Comparison of ENCODE assay signal across 9 cellular contexts in the genomic region with DNA sequence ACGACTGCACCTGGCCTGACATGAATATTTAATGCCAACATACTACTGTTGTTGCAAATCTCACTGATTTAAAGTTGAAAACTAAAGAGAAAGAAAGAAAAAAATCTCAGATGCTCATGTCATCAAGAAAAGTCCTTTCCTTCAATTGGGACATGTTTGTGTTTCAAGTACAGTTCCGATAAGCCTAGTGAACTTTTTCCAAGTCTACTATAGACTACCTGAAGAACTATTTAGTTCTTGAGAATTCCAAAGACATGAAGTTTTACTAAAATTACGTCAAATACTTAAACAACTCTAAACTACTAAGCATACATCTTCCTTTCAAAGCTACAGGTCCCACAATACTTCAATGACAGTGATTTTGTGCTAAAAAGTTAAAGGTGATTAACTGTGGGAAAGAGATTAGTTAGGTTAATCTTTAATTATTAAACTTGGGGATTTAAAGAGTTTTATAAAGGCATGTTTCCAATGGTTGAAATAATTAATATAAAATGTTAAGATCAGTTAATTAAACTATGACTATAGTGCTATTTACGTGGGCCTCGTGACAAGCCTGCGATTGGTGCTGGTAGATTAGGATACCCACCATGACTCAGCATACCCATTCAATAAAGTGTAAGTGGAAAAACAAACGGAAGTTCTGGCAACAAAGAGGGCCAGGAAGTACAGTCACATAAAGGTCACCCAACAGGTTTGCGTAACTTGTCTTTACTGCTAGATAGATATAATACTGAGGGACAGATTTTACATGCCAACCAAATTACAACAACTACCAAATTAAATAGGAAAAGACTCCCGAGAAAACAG. TPM values are rescaled to one million over a fixed set of nuclear protein-coding genes. Genes with fewer than 3 reads are reported as not detected.
DNase-seq lines count a peak whose midpoint lies in the region; ATAC-seq and TF ChIP-seq lines count a peak whose summit lies in the region.
"Had no signal": no experiment of that assay in that cellular context is flagged by ENCODE, and none has a peak within 500 bp of the region (broad histone marks: within the 10 kb centered on the region; RNA-seq: fewer than 3 reads in every experiment).

No MANE protein-coding gene starts in this region.

- ATAC-seq in naive thymus-derived CD4-positive, alpha-beta T cell = peak; percentile 40
- ATAC-seq in HG03159 (IDR thresholded peaks at IDR 0.05; ENCODE audit: unreplicated experiment) = no peak

- peaks cover 0 to 4% (median 0%) of the 10 kb centered on the region in 5 donors for H3K27me3 Mint-ChIP-seq in naive thymus-derived CD4-positive, alpha-beta T cell

- no peak overlapping the region for H3K4me3 ChIP-seq in colonic mucosa
- H3K4me3 ChIP-seq in naive thymus-derived CD4-positive, alpha-beta T cell (ENCODE audit: low read length) = no peak overlapping the region
- no peak overlapping the region for H3K4me3 ChIP-seq in OCI-LY7 (ENCODE audit: low read depth, low read length, poor library complexity, severe bottlenecking)

- TF ChIP-seq CTCF in colonic mucosa (IDR thresholded peaks at IDR 0.05) (no peak), OCI-LY7 (conservative IDR thresholded peaks at IDR 0.05; ENCODE audit: low read length) (no peak)

- H4K20me1 ChIP-seq in OCI-LY7 (ENCODE audit: insufficient read depth, low read length) = no peaks in the 10 kb centered on the region

- H3K79me2 ChIP-seq in OCI-LY7 (ENCODE audit: insufficient read depth, low read depth, low read length) = no peaks in the 10 kb centered on the region

- BruUV-seq in OCI-LY7 (replicated peaks; lab: Mats Ljungman, UMichigan) = no TSS peak

- H3K9ac ChIP-seq in colonic mucosa (ENCODE audit: low read depth in 2 of 2, low read length in 2 of 2) = no peak overlapping the region

- no peak overlapping the region for H3K27ac Mint-ChIP-seq in naive thymus-derived CD4-positive, alpha-beta T cell

- no peaks in the 10 kb centered on the region for H3K9me2 ChIP-seq in OCI-LY7 (ENCODE audit: insufficient read depth, low read length)

- H3K36me3 ChIP-seq in colonic mucosa = no peaks in the 10 kb centered on the region
- no peaks in the 10 kb centered on the region for H3K36me3 ChIP-seq in naive thymus-derived CD4-positive, alpha-beta T cell (ENCODE audit: control insufficient read depth in 2 of 3, insufficient read depth in 3 of 3, low read length in 3 of 3)
- H3K36me3 ChIP-seq in OCI-LY7 (ENCODE audit: insufficient read depth, low read length) = no peaks in the 10 kb centered on the region

- peaks cover 0 to 3% (median 0%) of the 10 kb centered on the region in 5 donors for H3K36me3 Mint-ChIP-seq in naive thymus-derived CD4-positive, alpha-beta T cell

- H3K27me3 ChIP-seq in colonic mucosa = no peaks in the 10 kb centered on the region
- H3K27me3 ChIP-seq in naive thymus-derived CD4-positive, alpha-beta T cell (ENCODE audit: control insufficient read depth in 2 of 2, insufficient read depth in 2 of 2, low read length in 2 of 2) = no peaks in the 10 kb centered on the region

- POLR2A ChIA-PET in naive thymus-derived CD4-positive, alpha-beta T cell (lab: Charles Lee) = no interaction called here
- POLR2A ChIA-PET in OCI-LY7 (lab: Charles Lee) = no interaction called here

- no peaks in the 10 kb centered on the region for H3K9me3 ChIP-seq in colonic mucosa
- no peaks in the 10 kb centered on the region for H3K9me3 ChIP-seq in naive thymus-derived CD4-positive, alpha-beta T cell (ENCODE audit: control insufficient read depth in 2 of 3, low read length in 3 of 3)
- H3K9me3 ChIP-seq in OCI-LY7 (ENCODE audit: low read length) = no peaks in the 10 kb centered on the region

- H3K4me3 Mint-ChIP-seq in naive thymus-derived CD4-positive, alpha-beta T cell = no peak overlapping the region

- intact Hi-C loops in colonic mucosa (cut with DNase I) = no loop called here
- intact Hi-C loops in naive thymus-derived CD4-positive, alpha-beta T cell (cut with micrococcal nuclease) = no loop called here
- intact Hi-C loops in OCI-LY7 (cut with micrococcal nuclease; ENCODE audit: unreplicated experiment) = no loop called here

- no peak overlapping the region for H3K4me2 ChIP-seq in OCI-LY7 (ENCODE audit: low read length)

- no peak overlapping the region for H3K27ac ChIP-seq in colonic mucosa
- H3K27ac ChIP-seq in naive thymus-derived CD4-positive, alpha-beta T cell (ENCODE audit: low read depth, low read length) = no peak overlapping the region
- no peak overlapping the region for H3K27ac ChIP-seq in OCI-LY7 (ENCODE audit: low read depth, low read length, poor library complexity, severe bottlenecking)

- peaks cover 0 to 4% (median 0%) of the 10 kb centered on the region in 7 donors for H3K4me1 Mint-ChIP-seq in naive thymus-derived CD4-positive, alpha-beta T cell

- H3K9me3 Mint-ChIP-seq in naive thymus-derived CD4-positive, alpha-beta T cell = peaks cover 0 to 1% (median 0%) of the 10 kb centered on the region in 11 donors

- CTCF ChIA-PET in naive thymus-derived CD4-positive, alpha-beta T cell (lab: Charles Lee) = no interaction called here
- CTCF ChIA-PET in OCI-LY7 (lab: Charles Lee; ENCODE audit: unreplicated experiment) = no interaction called here

- H3K4me1 ChIP-seq in colonic mucosa (no peaks in the 10 kb centered on the region), OCI-LY7 (ENCODE audit: insufficient read depth, low read length, poor library complexity, severe bottlenecking) (no peaks in the 10 kb centered on the region)
- no peaks in the 10 kb centered on the region for H3K4me1 ChIP-seq in naive thymus-derived CD4-positive, alpha-beta T cell (ENCODE audit: control insufficient read depth in 2 of 2, insufficient read depth in 2 of 2, low read length in 2 of 2)

- H2AFZ ChIP-seq in OCI-LY7 (ENCODE audit: low read length) = no peak overlapping the region

- DNase-seq in EH (ENCODE audit: low read depth) (peak; percentile 93), NCI-H226 (peak; percentile 18), colonic mucosa (peak; percentile 39), NCI-H526 treated with DMSO at 0.1 percent for 48 hours (lab: John Stamatoyannopoulos, UW) (no peak), OCI-LY7 (ENCODE audit: low spot score) (no peak), hippocampal formation (lab: John Stamatoyannopoulos, UW) (no peak)
- no peak for DNase-seq in naive thymus-derived CD4-positive, alpha-beta T cell
- DNase-seq: stimulated activated CD4-positive, alpha-beta T cell treated with anti-CD3 and anti-CD28 coated beads, Interleukin-4, amount 100 ng/mL, for 24 hours had no signal

RNA-seq across cellular contexts. Expression of a gene that starts 55.5 kb away (rescaled TPM):
- total RNA-seq in colonic mucosa (10 to 100 TPM; 41.5 to 69.8 TPM), OCI-LY7 (2022) (not detected in 2 replicates)
- 1 to 10 TPM in 4 of 5 experiments, under 1 TPM in 1; 0.94 to 5.9 (median 2.0) TPM for total RNA-seq in naive thymus-derived CD4-positive, alpha-beta T cell
- 1 to 10 TPM in 1 of 2 donors, under 1 TPM in 1; 0.53 to 4.2 TPM for polyA plus RNA-seq in naive thymus-derived CD4-positive, alpha-beta T cell
- total RNA-seq in OCI-LY7 (2014; rRNA removed; shearing (Covaris generic)) = not detected in 2 replicates

RNA-seq across cellular contexts. Expression of a gene that starts 55.9 kb away (rescaled TPM):
- total RNA-seq in colonic mucosa = 10 to 100 TPM; 22.1 to 35.7 TPM
- total RNA-seq in naive thymus-derived CD4-positive, alpha-beta T cell = 1 to 10 TPM in 2 of 5 experiments, under 1 TPM in 3; 0.17 to 1.2 (median 0.94) TPM
- under 1 TPM; 0.16 to 0.17 TPM for polyA plus RNA-seq in naive thymus-derived CD4-positive, alpha-beta T cell
- total RNA-seq in OCI-LY7 (2014; rRNA removed; shearing (Covaris generic)) = not detected in 2 replicates
- total RNA-seq in OCI-LY7 (2022) = not detected in 2 replicates

Comparison
In these comparisons a context has a peak if more than half of its experiments do, and no peak if none do; other contexts are left out.
1. DNase-seq: peak in EH (single experiment), NCI-H226 (single experiment) and colonic mucosa (single experiment); none in naive thymus-derived CD4-positive, alpha-beta T cell (0 of 9), NCI-H526 treated with DMSO at 0.1 percent for 48 hours (single experiment), OCI-LY7 (single experiment) and hippocampal formation (0 of 2).
2. RNA of a gene that starts 55.5 kb away (total RNA-seq): 41.5 to 69.8 TPM in colonic mucosa; 0.94 to 5.9 TPM in naive thymus-derived CD4-positive, alpha-beta T cell and not detected in OCI-LY7; every median in the first group is over 4 times any median in the second.
3. RNA of a gene that starts 55.9 kb away (total RNA-seq): 22.1 to 35.7 TPM in colonic mucosa; 0.17 to 1.2 TPM in naive thymus-derived CD4-positive, alpha-beta T cell and not detected in OCI-LY7; every median in the first group is over 10 times any median in the second.